Comparison of ENCODE assay signal across 17 cellular contexts in genomic region chr11:58919561-58919960, GRCh38. TPM values are rescaled to one million over a fixed set of nuclear protein-coding genes. Genes with fewer than 3 reads are reported as not detected.
DNase-seq lines count a peak whose midpoint lies in the region; ATAC-seq lines count a peak whose summit lies in the region.
"Had no signal": no experiment of that assay in that cellular context is flagged by ENCODE, and none has a peak within 500 bp of the region (broad histone marks: within the 10 kb centered on the region; RNA-seq: fewer than 3 reads in every experiment).

No MANE protein-coding gene starts in this region.

- H3K27ac ChIP-seq in GM23248: no peak overlapping the region
- peak overlapping the region; percentile 68 for H3K27ac ChIP-seq in SJSA1

- no peaks in the 10 kb centered on the region for H3K9me2 ChIP-seq in GM23248 (ENCODE audit: insufficient read depth)

- H4K20me1 ChIP-seq in GM23248 (ENCODE audit: insufficient read depth): no peaks in the 10 kb centered on the region

- no peaks in the 10 kb centered on the region for H3K27me3 ChIP-seq in GM23248 (replicated peaks; ENCODE audit: insufficient read depth)
- no peaks in the 10 kb centered on the region for H3K27me3 ChIP-seq in SJSA1 (replicated peaks)
- H3K27me3 ChIP-seq: MG63 had no signal

- H3F3A ChIP-seq in GM23248 (ENCODE audit: insufficient read depth): no peaks in the 10 kb centered on the region; the same call in 1 of the 2 replicates

- in situ Hi-C loops in ACHN (cut with HindIII; ENCODE audit: low pct_ligation_motif_present, low pct_unique_long_range_greater_than_20kb, low sequenced_read_pairs) (no loop called here), GM23248 (cut with MboI) (no loop called here)

- H3K9ac ChIP-seq in GM23248: no peak overlapping the region

- no peaks in the 10 kb centered on the region for H3K79me2 ChIP-seq in GM23248 (ENCODE audit: insufficient read depth)

- H3K9me3 ChIP-seq in GM23248 (ENCODE audit: low read depth) (no peaks in the 10 kb centered on the region), SJSA1 (replicated peaks) (peaks cover 6% of the 10 kb centered on the region; the same call in 1 of the 2 replicates)

- ATAC-seq in HG03378 (IDR thresholded peaks at IDR 0.05; ENCODE audit: unreplicated experiment) (no peak), GM19463 (IDR thresholded peaks at IDR 0.05; ENCODE audit: unreplicated experiment) (no peak)
- ATAC-seq: HCT116 had no signal

- DNase-seq in ACHN (peak; percentile 36), GM23248 (peak; percentile 20), SJSA1 (ENCODE audit: low read depth in 1 of 2, low spot score in 2 of 2) (peak; percentile 39 to 51), glomerular visceral epithelial cell (ENCODE audit: extremely low spot score) (peak; percentile 26), inferior parietal cortex (ENCODE audit: extremely low spot score) (no peak), SK-N-DZ (ENCODE audit: low spot score) (no peak)
- DNase-seq: CD8-positive, alpha-beta memory T cell; KG1; MG63; NCI-H1105 treated with DMSO at 0.1 percent for 48 hours; NCI-H187 treated with DMSO at 0.1 percent for 48 hours; NCI-H446 treated with DMSO at 0.1 percent for 48 hours; NCI-H748 treated with DMSO at 0.1 percent for 48 hours; Right ventricle myocardium superior had no signal

- H3K36me3 ChIP-seq in GM23248 (ENCODE audit: low read depth) (no peaks in the 10 kb centered on the region), SJSA1 (no peaks in the 10 kb centered on the region)
- H3K36me3 ChIP-seq: MG63 had no signal

- WGBS in GM23248 (ENCODE audit: low coverage in 1 of 2, low lambda C conversion rate in 2 of 2, missing lambda C conversion rate in 2 of 2), 2 experiments: 7 to 12% methylated on average over 6 of the region's 6 CpGs

- no peak overlapping the region for H3K4me2 ChIP-seq in GM23248 (ENCODE audit: unreplicated experiment)

- peaks cover 19% of the 10 kb centered on the region for H3K4me1 ChIP-seq in GM23248 (ENCODE audit: insufficient read depth)
- H3K4me1 ChIP-seq in SJSA1 (replicated peaks): peaks cover 12% of the 10 kb centered on the region

- H3K4me3 ChIP-seq in GM23248 (no peak overlapping the region), SJSA1 (no peak overlapping the region)
- H3K4me3 ChIP-seq: MG63 had no signal

- H2AFZ ChIP-seq in GM23248: peak overlapping the region; percentile 14; the same call in 1 of the 2 replicates

RNA-seq across cellular contexts. Expression of gene GLYATL1, which starts 19.7 kb away (rescaled TPM):
- not detected in 2 replicates for total RNA-seq in GM23248 (2014; rRNA removed; shearing (Covaris generic))
- 0.22 and 0.54 TPM in 2 replicates for polyA plus RNA-seq in GM23248 (2016; fragmentation: Nextera tagmentation; extraction: Ambion mirVana)
- total RNA-seq in SJSA1 (2014; rRNA removed; shearing (Covaris generic)): 0.09 and 0.39 TPM in 2 replicates
- 0.67 and 0.95 TPM in 2 replicates for polyA plus RNA-seq in SK-N-DZ (2014; cell fraction: cytosol; rRNA removed)
- polyA plus RNA-seq in SK-N-DZ (2014; cell fraction: nucleus; rRNA removed): 0.92 and 2.3 TPM in 2 replicates
- total RNA-seq: CD8-positive, alpha-beta memory T cell; Right ventricle myocardium superior had no signal
- polyA plus RNA-seq: CD8-positive, alpha-beta memory T cell had no signal

Comparison
In these comparisons a context has a peak if more than half of its experiments do, and no peak if none do; other contexts are left out.
1. DNase-seq: peak in ACHN (single experiment), GM23248 (single experiment), SJSA1 (2 of 2) and glomerular visceral epithelial cell (single experiment); none in inferior parietal cortex (single experiment) and SK-N-DZ (single experiment).